9 cellular contexts compared by ENCODE assay signal in genomic region chr6:27126046-27126814, GRCh38.
DNase-seq lines count a peak whose midpoint lies in the region; ATAC-seq, FAIRE-seq and TF ChIP-seq lines count a peak whose summit lies in the region.
"Had no signal": no experiment of that assay in that cellular context is flagged by ENCODE, and none has a peak within 500 bp of the region (broad histone marks: within the 10 kb centered on the region; RNA-seq: fewer than 3 reads in every experiment).

No MANE protein-coding gene starts in this region.

- H3K9me3 ChIP-seq in SJSA1 (replicated peaks) = no peaks in the 10 kb centered on the region
- H3K9me3 ChIP-seq in hepatocyte (ENCODE audit: low read depth) = no peaks in the 10 kb centered on the region
- no peaks in the 10 kb centered on the region for H3K9me3 ChIP-seq in subcutaneous abdominal adipose tissue (ENCODE audit: control insufficient read depth in 5 of 5, low read length in 5 of 5)
- no peaks in the 10 kb centered on the region for H3K9me3 ChIP-seq in MG63

- peak overlapping the region; percentile 84 for H2AFZ ChIP-seq in hepatocyte

- no peak for FAIRE-seq in GM12892 (lab: Jason Lieb, UNC)

- H3K4me1 Mint-ChIP-seq in activated T-cell treated with anti-CD3 and anti-CD28 coated beads, Interleukin-2, amount 50 U/mL, for 24 hours (ENCODE audit: low read depth) = peaks cover 24% of the 10 kb centered on the region

- no peaks in the 10 kb centered on the region for H3K9me2 ChIP-seq in hepatocyte (replicated peaks; ENCODE audit: insufficient read depth)

- H3K27ac ChIP-seq in SJSA1 (peak overlapping the region; percentile 20), hepatocyte (peak overlapping the region; percentile 41), subcutaneous abdominal adipose tissue (ENCODE audit: low read depth, low read length) (peak overlapping the region; percentile 60)

- H3K27me3 Mint-ChIP-seq in activated T-cell treated with anti-CD3 and anti-CD28 coated beads, Interleukin-2, amount 50 U/mL, for 24 hours = no peaks in the 10 kb centered on the region

- H4K20me1 ChIP-seq in hepatocyte (ENCODE audit: insufficient read depth, poor library complexity, severe bottlenecking) = no peaks in the 10 kb centered on the region

- H3K4me3 ChIP-seq in SJSA1 (no peak overlapping the region), hepatocyte (no peak overlapping the region), subcutaneous abdominal adipose tissue (ENCODE audit: low read depth in 1 of 5, low read length in 5 of 5) (peak overlapping the region in 4 of 5 donors; percentile 52 to 71 (median 63)), MG63 (no peak overlapping the region; the same call in 1 of the 2 replicates)

- TF ChIP-seq POLR2A in GM12892 (IDR thresholded peaks at IDR 0.05; ENCODE audit: low read depth, low read length) = no peak

- 97% methylated on average over 6 of the region's 6 CpGs for WGBS in hepatocyte (ENCODE audit: low lambda C conversion rate, missing lambda C conversion rate)

- no peaks in the 10 kb centered on the region for H3K79me2 ChIP-seq in hepatocyte

- H3K4me2 ChIP-seq in hepatocyte = peak overlapping the region; percentile 73

- H3K27ac Mint-ChIP-seq in activated T-cell treated with anti-CD3 and anti-CD28 coated beads, Interleukin-2, amount 50 U/mL, for 24 hours = peak overlapping the region; percentile 79

- H3K36me3 Mint-ChIP-seq in activated T-cell treated with anti-CD3 and anti-CD28 coated beads, Interleukin-2, amount 50 U/mL, for 24 hours (ENCODE audit: low read depth) = no peaks in the 10 kb centered on the region

- peaks cover 39% of the 10 kb centered on the region for H3K4me1 ChIP-seq in SJSA1 (replicated peaks)
- H3K4me1 ChIP-seq in hepatocyte (ENCODE audit: insufficient read depth) = peaks cover 8% of the 10 kb centered on the region
- peaks cover 0 to 13% (median 7%) of the 10 kb centered on the region in 5 donors for H3K4me1 ChIP-seq in subcutaneous abdominal adipose tissue (ENCODE audit: control insufficient read depth in 5 of 5, insufficient read depth in 5 of 5, low read length in 5 of 5)

- no peak overlapping the region for H3K9ac ChIP-seq in subcutaneous abdominal adipose tissue (ENCODE audit: low read length in 5 of 5)

- no peak for TF ChIP-seq CTCF in hepatocyte (IDR thresholded peaks at IDR 0.05; ENCODE audit: poor library complexity)

- no peak for DNase-seq in activated T-cell treated with anti-CD3 and anti-CD28 coated beads, Interleukin-2, amount 50 U/mL, for 24 hours
- DNase-seq in activated T-cell treated with anti-CD3 and anti-CD28 coated beads, Interleukin-2, amount 50 U/mL, for 48 hours = no peak
- DNase-seq in SJSA1 (ENCODE audit: low read depth in 1 of 2, low spot score in 2 of 2) = no peak
- DNase-seq in hepatocyte (ENCODE audit: low spot score) = no peak
- DNase-seq in MG63 = no peak
- DNase-seq in GM12892 (ENCODE audit: insufficient read length) = no peak
- DNase-seq: NCI-H774 had no signal

- no peak for ATAC-seq in GM19328 (IDR thresholded peaks at IDR 0.05; ENCODE audit: unreplicated experiment)

- no peaks in the 10 kb centered on the region for H3K9me3 Mint-ChIP-seq in activated T-cell treated with anti-CD3 and anti-CD28 coated beads, Interleukin-2, amount 50 U/mL, for 24 hours

- no peaks in the 10 kb centered on the region for H3K27me3 ChIP-seq in SJSA1 (replicated peaks)
- H3K27me3 ChIP-seq in hepatocyte = no peaks in the 10 kb centered on the region
- H3K27me3 ChIP-seq in subcutaneous abdominal adipose tissue (ENCODE audit: control insufficient read depth in 5 of 5, insufficient read depth in 4 of 5, low read length in 5 of 5) = no peaks in the 10 kb centered on the region
- H3K27me3 ChIP-seq in MG63 = no peaks in the 10 kb centered on the region

- H3K4me3 Mint-ChIP-seq in activated T-cell treated with anti-CD3 and anti-CD28 coated beads, Interleukin-2, amount 50 U/mL, for 24 hours = peak overlapping the region; percentile 77

- peaks cover 23% of the 10 kb centered on the region for H3K36me3 ChIP-seq in SJSA1
- H3K36me3 ChIP-seq in hepatocyte (replicated peaks; ENCODE audit: insufficient read depth, low read depth) = no peaks in the 10 kb centered on the region
- no peaks in the 10 kb centered on the region for H3K36me3 ChIP-seq in subcutaneous abdominal adipose tissue (ENCODE audit: control insufficient read depth in 5 of 5, insufficient read depth in 5 of 5, low read length in 5 of 5)
- no peaks in the 10 kb centered on the region for H3K36me3 ChIP-seq in MG63

Comparison
In these comparisons a context has a peak if more than half of its experiments do, and no peak if none do; other contexts are left out.
1. H3K4me3 ChIP-seq: peak in subcutaneous abdominal adipose tissue (4 of 5); none in SJSA1 (single experiment), hepatocyte (single experiment) and MG63 (single experiment).
2. Peak in every context shown above with its lines, with median percentiles within 50 percentile points of each other: H3K27ac ChIP-seq.